In genomic region chr10:70982443-70982842, GRCh38 we compare ENCODE assay signal across 10 cellular contexts.
DNase-seq lines count a peak whose midpoint lies in the region; ATAC-seq, FAIRE-seq and TF ChIP-seq lines count a peak whose summit lies in the region.
"Had no signal": no experiment of that assay in that cellular context is flagged by ENCODE, and none has a peak within 500 bp of the region (broad histone marks: within the 10 kb centered on the region; RNA-seq: fewer than 3 reads in every experiment).

No MANE protein-coding gene starts in this region.

- no peak overlapping the region for H2BK20ac ChIP-seq in H1 (ENCODE audit: low read length)

- CTCF ChIA-PET in H1 (lab: Charles Lee; ENCODE audit: partially characterized antibody): interaction anchor here (0.7 to 1.4 kb wide), 4 partner anchors 12 to 169 kb away, joined by 3 to 4 read pairs (median 3); no protein-coding TSS in a partner anchor

- 0 out of 2 replicates have a peak overlapping the region, but pooled peaks have one; percentile 4 for H4K8ac ChIP-seq in H1 (ENCODE audit: extremely low read depth, insufficient read depth, low read length)

- no peak overlapping the region for H3K18ac ChIP-seq in H1 (ENCODE audit: extremely low read depth, low read length)

- peaks cover 0 to 3% (median 0%) of the 10 kb centered on the region in 4 experiments; a peak in 1 of 7 replicates for H3K4me1 ChIP-seq in H1 (replicated peaks in 1 of 4; ENCODE audit: control insufficient read depth in 3 of 4, insufficient read depth in 4 of 4, low read length in 3 of 4)

- H2BK15ac ChIP-seq in H1 (ENCODE audit: low read length): no peak overlapping the region

- no peaks in the 10 kb centered on the region for H3K79me1 ChIP-seq in H1 (ENCODE audit: low read depth, low read length)

- no peaks in the 10 kb centered on the region for H4K20me1 ChIP-seq in H1 (replicated peaks in 1 of 2; ENCODE audit: control insufficient read depth in 1 of 2, insufficient read depth in 2 of 2, low read length in 2 of 2)

- H4K91ac ChIP-seq in H1 (replicated peaks; ENCODE audit: insufficient read length, low read length): no peak overlapping the region

- no peak overlapping the region for H3K27ac ChIP-seq in H1 (ENCODE audit: low read depth, low read length)

- POLR2A ChIA-PET in H1 (lab: Charles Lee; ENCODE audit: partially characterized antibody): no interaction called here

- no peak overlapping the region for H2AFZ ChIP-seq in H1 (ENCODE audit: low read length)

- H3K4me3 ChIP-seq in H1 (ENCODE audit: extremely low read depth in 1 of 4, insufficient read depth in 2 of 4, low read depth in 3 of 4, low read length in 4 of 4): no peak overlapping the region

- WGBS in H1 (ENCODE audit: extremely low coverage in 1 of 2, insufficient coverage in 1 of 2, insufficient read length in 1 of 2, insufficient replicate concordance in 2 of 2, low coverage in 1 of 2, low lambda C conversion rate in 2 of 2, missing lambda C conversion rate in 1 of 2), 2 experiments: 83% methylated on average over 3 of the region's 3 CpGs; no CpG with 5 or more reads in 1 of the 2 experiments

- no peaks in the 10 kb centered on the region for H3K9me3 ChIP-seq in H1 (ENCODE audit: insufficient read depth in 2 of 2, low read depth in 1 of 2, low read length in 1 of 2)

- no peak overlapping the region for H3K23ac ChIP-seq in H1 (ENCODE audit: insufficient read length)

- no peak overlapping the region for H3K4ac ChIP-seq in H1 (replicated peaks; ENCODE audit: insufficient read length, low read depth, low read length)

- H3K9ac ChIP-seq in H1 (replicated peaks in 1 of 4; ENCODE audit: extremely low read depth in 1 of 4, low read depth in 3 of 4, low read length in 3 of 4): no peak overlapping the region

- no peak overlapping the region for H2BK12ac ChIP-seq in H1 (ENCODE audit: low read depth, low read length)

- ATAC-seq in GM19351 (IDR thresholded peaks at IDR 0.05; ENCODE audit: unreplicated experiment) (peak; percentile 68), HG03280 (IDR thresholded peaks at IDR 0.05; ENCODE audit: unreplicated experiment) (peak; percentile 69), HG03457 (IDR thresholded peaks at IDR 0.05; ENCODE audit: unreplicated experiment) (no peak), GM21786 (IDR thresholded peaks at IDR 0.05; ENCODE audit: unreplicated experiment) (no peak)

- H3K14ac ChIP-seq in H1 (ENCODE audit: insufficient read length): no peak overlapping the region

- DNase-seq in GM10266 (ENCODE audit: extremely low spot score): peak; percentile 63
- no peak for DNase-seq in H1 (ENCODE audit: low read depth in 1 of 2, low spot score in 2 of 2)
- no peak for DNase-seq in GDM1 (lab: John Stamatoyannopoulos, UW)
- DNase-seq in epidermal melanocyte (ENCODE audit: insufficient read length, low spot score): no peak
- DNase-seq: activated CD4-positive, alpha-beta memory T cell treated with anti-CD3 and anti-CD28 coated beads, Interleukin-2, amount 10 ng/mL, durations not matched to agents 7 days and 5 days; NK-92 treated with Interleukin-12 subunit alpha and Interleukin-12 subunit beta, amount 100 ng/mL, for 24 hours had no signal

- no peaks in the 10 kb centered on the region; a peak in 1 of 7 replicates for H3K27me3 ChIP-seq in H1 (replicated peaks in 1 of 4; ENCODE audit: control insufficient read depth in 3 of 4, extremely low read depth in 1 of 4, insufficient read depth in 3 of 4, low read length in 3 of 4)

- no peak overlapping the region for H3K56ac ChIP-seq in H1 (replicated peaks; ENCODE audit: insufficient read length, low read depth, low read length)

- TF ChIP-seq RAD21 in H1 (IDR thresholded peaks at IDR 0.05 in 1 of 2, conservative IDR thresholded peaks at IDR 0.05 in 1 of 2; ENCODE audit: low read depth in 2 of 2, low read length in 2 of 2): no peak

- H2BK120ac ChIP-seq in H1 (replicated peaks; ENCODE audit: low read depth, low read length): no peak overlapping the region

- no peak overlapping the region for H2AK5ac ChIP-seq in H1 (ENCODE audit: low read depth, low read length)

- no peaks in the 10 kb centered on the region for H3K36me3 ChIP-seq in H1 (ENCODE audit: control insufficient read depth in 2 of 4, insufficient read depth in 4 of 4, low read length in 3 of 4)

- no peak overlapping the region for H4K5ac ChIP-seq in H1 (ENCODE audit: insufficient read length, low read depth, low read length)

- no peak overlapping the region for H2BK5ac ChIP-seq in H1 (ENCODE audit: low read depth, low read length)

- H3K79me2 ChIP-seq in H1 (ENCODE audit: control insufficient read depth in 1 of 2, insufficient read depth in 2 of 2, low read length in 2 of 2): no peaks in the 10 kb centered on the region

- TF ChIP-seq CTCF in GM10266 (IDR thresholded peaks at IDR 0.05; ENCODE audit: control insufficient read depth, insufficient read depth, low read depth, missing control alignments) (no peak), H1 (IDR thresholded peaks at IDR 0.05; ENCODE audit: control extremely low read depth in 1 of 3, insufficient read depth in 1 of 3, low read depth in 1 of 3, low read length in 3 of 3) (no peak)

- no peak for TF ChIP-seq EP300 in H1 (IDR thresholded peaks at IDR 0.05; ENCODE audit: borderline replicate concordance in 1 of 2, low read depth in 2 of 2, low read length in 2 of 2)

- H3K4me2 ChIP-seq in H1 (ENCODE audit: insufficient read depth in 1 of 2, low read depth in 2 of 2, low read length in 2 of 2): no peak overlapping the region

- no peak for TF ChIP-seq POLR2A in H1 (IDR thresholded peaks at IDR 0.05; ENCODE audit: control extremely low read depth in 1 of 2, low read depth in 2 of 2, low read length in 2 of 2)

- no peak for FAIRE-seq in H1 (lab: Jason Lieb, UNC)

- H3K23me2 ChIP-seq in H1 (ENCODE audit: low read depth, low read length): no peaks in the 10 kb centered on the region

TF ChIP-seq in H1, 55 proteins besides CTCF, POLR2A, EP300 and RAD21:
- TF ChIP-seq GABPA (IDR thresholded peaks at IDR 0.05; ENCODE audit: borderline replicate concordance, insufficient read depth, low read length): no peak
- no peak for TF ChIP-seq POLR2AphosphoS5 (IDR thresholded peaks at IDR 0.05; ENCODE audit: low read depth, low read length)
- no peak for TF ChIP-seq TEAD4 (IDR thresholded peaks at IDR 0.05; ENCODE audit: low read depth, low read length)
- no peak for TF ChIP-seq FOSL1 (IDR thresholded peaks at IDR 0.05; ENCODE audit: insufficient read depth, low read depth, low read length)

Comparison
In these comparisons a context has a peak if more than half of its experiments do, and no peak if none do; other contexts are left out.
1. ATAC-seq: peak in GM19351 (single experiment) and HG03280 (single experiment); none in HG03457 (single experiment) and GM21786 (single experiment).